ENCODE assay signal across 1 cellular context in the genomic region with DNA sequence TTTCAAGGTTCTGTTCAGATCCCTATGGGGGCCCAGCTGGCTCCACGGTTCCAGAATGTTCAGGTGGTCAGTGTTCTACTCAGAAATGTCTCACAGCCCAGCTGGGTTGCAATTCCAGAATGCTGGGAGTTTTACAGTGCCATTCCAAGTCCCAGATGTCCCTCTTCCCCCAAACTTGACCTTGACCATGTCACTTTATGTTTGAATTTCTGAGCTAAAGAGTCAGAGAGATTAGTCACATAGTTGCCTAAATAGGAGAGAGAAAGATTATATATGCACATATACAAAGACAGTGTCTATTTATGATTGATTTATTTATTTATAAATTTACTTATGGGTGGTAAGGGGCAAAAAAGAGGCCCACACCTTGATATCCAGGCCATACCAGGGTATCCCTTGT.
TF ChIP-seq lines count a peak whose summit lies in the region.

No MANE protein-coding gene starts in this region.

TF ChIP-seq in endothelial cell of umbilical vein, 7 proteins besides CTCF, POLR2A, EP300 and RAD21:
- TF ChIP-seq GATA2 (IDR thresholded peaks at IDR 0.05; ENCODE audit: insufficient read depth, insufficient read length, low read depth, low read length) (no peak), EZH2 (IDR thresholded peaks at IDR 0.05; ENCODE audit: borderline replicate concordance, low read depth, low read length, severe bottlenecking) (no peak), JUN (IDR thresholded peaks at IDR 0.05; ENCODE audit: borderline replicate concordance, insufficient read depth, insufficient read length, low read depth) (no peak), POLR2AphosphoS5 (IDR thresholded peaks at IDR 0.05; ENCODE audit: insufficient read depth, low read depth, low read length) (no peak), MYC (IDR thresholded peaks at IDR 0.05; ENCODE audit: low read depth, low read length) (no peak), FOS (IDR thresholded peaks at IDR 0.05; ENCODE audit: borderline replicate concordance, insufficient read depth, low read length) (no peak)
- TF ChIP-seq, protein P1, sequence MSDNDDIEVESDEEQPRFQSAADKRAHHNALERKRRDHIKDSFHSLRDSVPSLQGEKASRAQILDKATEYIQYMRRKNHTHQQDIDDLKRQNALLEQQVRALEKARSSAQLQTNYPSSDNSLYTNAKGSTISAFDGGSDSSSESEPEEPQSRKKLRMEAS (IDR thresholded peaks at IDR 0.05; ENCODE audit: insufficient read depth, insufficient read length), result no peak
